8 cellular contexts compared by ENCODE assay signal in genomic region chr17:78933959-78934568, GRCh38. TPM values are rescaled to one million over a fixed set of nuclear protein-coding genes. Genes with fewer than 3 reads are reported as not detected.
DNase-seq lines count a peak whose midpoint lies in the region; ATAC-seq and TF ChIP-seq lines count a peak whose summit lies in the region.

No MANE protein-coding gene starts in this region.

- no peaks in the 10 kb centered on the region for H3K9me3 ChIP-seq in esophagus (ENCODE audit: control insufficient read depth in 2 of 2, insufficient read depth in 1 of 2, low read depth in 1 of 2, low read length in 1 of 2)
- H3K9me3 ChIP-seq in mucosa of descending colon: no peaks in the 10 kb centered on the region

- TF ChIP-seq CTCF in mucosa of descending colon (IDR thresholded peaks at IDR 0.05): no peak

- 13 to 21% methylated on average over 10 to 16 of the region's 16 CpGs for WGBS in esophagus, 2 donors

- peak; percentile 94 for DNase-seq in AG08396 (ENCODE audit: low spot score)
- DNase-seq in HuH-7.5 (ENCODE audit: low spot score): peak; percentile 56
- peak; percentile 93 to 97 for DNase-seq in SHP77 (lab: John Stamatoyannopoulos, UW)
- DNase-seq in mucosa of descending colon: peak; percentile 86 to 91 (median 86)
- DNase-seq in ureter (ENCODE audit: low spot score): peak; percentile 94
- no peak for DNase-seq in NOMO-1 (lab: John Stamatoyannopoulos, UW; ENCODE audit: unreplicated experiment in 2 of 2)

- H3K36me3 ChIP-seq in esophagus (ENCODE audit: control insufficient read depth in 2 of 2, insufficient read depth in 2 of 2, low read length in 1 of 2): no peaks in the 10 kb centered on the region
- H3K36me3 ChIP-seq in mucosa of descending colon (ENCODE audit: low read depth): no peaks in the 10 kb centered on the region

- H3K27ac ChIP-seq in esophagus (ENCODE audit: low read depth in 2 of 2, low read length in 1 of 2): peak overlapping the region; percentile 82 to 94

- peak; percentile 86 for ATAC-seq in mucosa of descending colon
- ATAC-seq in HG03520 (IDR thresholded peaks at IDR 0.05; ENCODE audit: unreplicated experiment): no peak

- intact Hi-C loops in mucosa of descending colon (cut with DNase I, micrococcal nuclease): no loop called here

- H3K4me1 ChIP-seq in esophagus (ENCODE audit: control insufficient read depth in 2 of 2, insufficient read depth in 2 of 2, low read length in 1 of 2) (peaks cover 2 to 23% of the 10 kb centered on the region in 2 donors), mucosa of descending colon (ENCODE audit: low read depth) (peaks cover 14% of the 10 kb centered on the region)

- no peaks in the 10 kb centered on the region for H3K27me3 ChIP-seq in esophagus (ENCODE audit: control insufficient read depth in 1 of 2, insufficient read depth in 2 of 2, low read length in 2 of 2)

- H3K4me3 ChIP-seq in esophagus (ENCODE audit: low read depth in 1 of 2, low read length in 2 of 2) (peak overlapping the region in 1 of 2 donors; percentile 29), mucosa of descending colon (no peak overlapping the region)

RNA-seq across cellular contexts. Expression of gene TIMP2, which starts 8.9 kb away (rescaled TPM):
- 10 to 100 TPM; 30.6 to 39.5 TPM for polyA plus RNA-seq in esophagus
- total RNA-seq in mucosa of descending colon (100 to 1,000 TPM in 1 of 3 donors, 10 to 100 TPM in 2; 44.9 to 268 (median 91.3) TPM), ureter (118 TPM)

RNA-seq across cellular contexts. Expression of gene CEP295NL, which starts 31.1 kb away (rescaled TPM):
- 1 to 10 TPM in 1 of 2 donors, under 1 TPM in 1; 0.25 to 3.5 TPM for polyA plus RNA-seq in esophagus
- 1 to 10 TPM; 1.4 to 2.5 (median 2.0) TPM for total RNA-seq in mucosa of descending colon
- 5.2 TPM for total RNA-seq in ureter

RNA-seq across cellular contexts. Expression of gene LGALS3BP, which starts 45.7 kb away (rescaled TPM):
- polyA plus RNA-seq in esophagus: 100 to 1,000 TPM in 1 of 2 donors, 10 to 100 TPM in 1; 85.1 to 103 TPM
- total RNA-seq in mucosa of descending colon: 100 to 1,000 TPM; 329 to 838 (median 752) TPM
- 393 TPM for total RNA-seq in ureter

Comparison
In these comparisons a context has a peak if more than half of its experiments do, and no peak if none do; other contexts are left out.
1. DNase-seq: peak in AG08396 (single experiment), HuH-7.5 (single experiment), SHP77 (2 of 2), mucosa of descending colon (3 of 3) and ureter (single experiment); none in NOMO-1 (0 of 2).